8 cellular contexts compared by ENCODE assay signal in genomic region chr13:30864352-30865130, GRCh38. TPM values are rescaled to one million over a fixed set of nuclear protein-coding genes. Genes with fewer than 3 reads are reported as not detected.
DNase-seq lines count a peak whose midpoint lies in the region; ATAC-seq, FAIRE-seq and TF ChIP-seq lines count a peak whose summit lies in the region.

No MANE protein-coding gene starts in this region.

- H3K27me3 ChIP-seq in IMR-90 (ENCODE audit: control insufficient read depth, insufficient read depth, low read length) (no peaks in the 10 kb centered on the region), subcutaneous abdominal adipose tissue (ENCODE audit: control insufficient read depth in 5 of 5, insufficient read depth in 4 of 5, low read length in 5 of 5) (no peaks in the 10 kb centered on the region)

- DNase-seq in IMR-90 (peak; percentile 98), MCF 10A (ENCODE audit: unreplicated experiment) (no peak), kidney (no peak), anterior cingulate cortex (lab: John Stamatoyannopoulos, UW) (no peak), OCI-M1 (lab: John Stamatoyannopoulos, UW) (no peak), left colon (no peak), GM19239 (ENCODE audit: insufficient read length, low spot score) (no peak)

- 0% methylated on average over 2 of the region's 6 CpGs; no CpG with 5 or more reads in 1 of the 2 experiments for WGBS in IMR-90 (ENCODE audit: extremely low coverage in 2 of 2, insufficient read length in 1 of 2), 2 experiments

- H3K79me1 ChIP-seq in IMR-90 (ENCODE audit: low read depth in 1 of 2, low read length in 2 of 2), result peaks cover 0 to 7% of the 10 kb centered on the region in 2 experiments; a peak in 1 of 4 replicates

- CTCF ChIA-PET in IMR-90 (lab: Yijun Ruan, JAX) (interaction anchor here (0.6 to 2.1 kb wide), 14 partner anchors 9 to 357 kb away, joined by 3 to 15 read pairs (median 4); partner anchors contain the start of gene USPL1), MCF 10A (lab: Yijun Ruan, JAX) (interaction anchor here (0.6 to 5.4 kb wide), 27 partner anchors 8 to 928 kb away, joined by 3 to 49 read pairs (median 4); no protein-coding TSS in a partner anchor)

- H3K27ac ChIP-seq in IMR-90 (ENCODE audit: insufficient read depth, low read length) (peak overlapping the region; percentile 94), kidney (ENCODE audit: low read depth in 2 of 2, low read length in 2 of 2) (peak overlapping the region; percentile 33 to 46), subcutaneous abdominal adipose tissue (ENCODE audit: low read depth, low read length) (peak overlapping the region; percentile 84)

- H2BK120ac ChIP-seq in IMR-90 (ENCODE audit: low read depth, low read length), result peak overlapping the region; percentile 100

- no peaks in the 10 kb centered on the region for H3K36me3 Mint-ChIP-seq in MCF 10A (ENCODE audit: insufficient read depth, unreplicated experiment)

- H3K27me3 Mint-ChIP-seq in MCF 10A (ENCODE audit: insufficient read depth, unreplicated experiment), result no peaks in the 10 kb centered on the region

- H2BK20ac ChIP-seq in IMR-90 (ENCODE audit: low read depth, low read length), result peak overlapping the region; percentile 99

- peaks cover 37% of the 10 kb centered on the region for H3K4me1 Mint-ChIP-seq in MCF 10A (ENCODE audit: insufficient read depth, unreplicated experiment)

- intact Hi-C loops in IMR-90 (cut with micrococcal nuclease), result loop anchor here (1.0 to 10.0 kb wide), 10 partner anchors 58 to 730 kb away; partner anchors contain the start of genes HMGB1 and USPL1
- intact Hi-C loops in MCF 10A (cut with micrococcal nuclease), result loop anchor here (1.0 to 10.0 kb wide), 8 partner anchors 62 to 730 kb away; partner anchors contain the start of genes HMGB1 and USPL1
- intact Hi-C loops in kidney (cut with DNase I), result no loop called here
- intact Hi-C loops in left colon (cut with DNase I, micrococcal nuclease), result loop anchor here in 1 of 2 donors (10.0 kb wide), 1 partner anchor 190 kb away; no protein-coding TSS in a partner anchor

- H3K56ac ChIP-seq in IMR-90 (ENCODE audit: extremely low read depth, insufficient read depth, low read length), result peak overlapping the region; percentile 99

- H4K20me1 ChIP-seq in IMR-90 (ENCODE audit: insufficient read depth, low read length), result no peaks in the 10 kb centered on the region

- H3K9me3 ChIP-seq in IMR-90 (ENCODE audit: control insufficient read depth, insufficient read depth, low read length) (no peaks in the 10 kb centered on the region), kidney (ENCODE audit: control insufficient read depth in 1 of 2, low read length in 2 of 2) (no peaks in the 10 kb centered on the region), subcutaneous abdominal adipose tissue (ENCODE audit: control insufficient read depth in 5 of 5, low read length in 5 of 5) (no peaks in the 10 kb centered on the region)

- H3K4me3 Mint-ChIP-seq in MCF 10A (ENCODE audit: unreplicated experiment), result no peak overlapping the region

- no peaks in the 10 kb centered on the region for H3K9me3 Mint-ChIP-seq in MCF 10A (ENCODE audit: unreplicated experiment)

- peak overlapping the region; percentile 99 for H4K91ac ChIP-seq in IMR-90 (ENCODE audit: insufficient read depth, low read depth, low read length)

- peaks cover 30% of the 10 kb centered on the region for H3K9me1 ChIP-seq in IMR-90 (ENCODE audit: insufficient read depth, low read length)

- no peak for TF ChIP-seq CTCF in IMR-90 (conservative IDR thresholded peaks at IDR 0.05; ENCODE audit: low read depth, low read length)
- no peak for TF ChIP-seq CTCF in MCF 10A (IDR thresholded peaks at IDR 0.05; ENCODE audit: unreplicated experiment)
- no peak for TF ChIP-seq CTCF in kidney (IDR thresholded peaks at IDR 0.05; ENCODE audit: borderline replicate concordance, extremely low read depth, insufficient read depth)

- peak overlapping the region; percentile 100 for H3K18ac ChIP-seq in IMR-90 (ENCODE audit: low read depth, low read length)

- H2AFZ ChIP-seq in IMR-90 (replicated peaks; ENCODE audit: low read length, poor library complexity), result peak overlapping the region; percentile 77

- in situ Hi-C loops in IMR-90 (cut with MboI; ENCODE audit: low sequenced_read_pairs), result loop anchor here (10.0 kb wide), 1 partner anchor 190 kb away; no protein-coding TSS in a partner anchor

- peak overlapping the region; percentile 95 for H2AK5ac ChIP-seq in IMR-90 (ENCODE audit: low read depth, low read length)

- POLR2A ChIA-PET in IMR-90 (lab: Charles Lee; ENCODE audit: unreplicated experiment), result interaction anchor here (1.3 kb wide), 1 partner anchor 180 kb away, joined by 6 read pairs; no protein-coding TSS in a partner anchor
- POLR2A ChIA-PET in MCF 10A (lab: Yijun Ruan, JAX), result interaction anchor here (0.6 to 3.4 kb wide), 10 partner anchors 9 to 402 kb away, joined by 3 to 26 read pairs (median 4); partner anchors contain the start of gene USPL1

- H3K9ac ChIP-seq in IMR-90 (ENCODE audit: low read depth, low read length) (peak overlapping the region; percentile 94), kidney (ENCODE audit: low read length in 2 of 2) (no peak overlapping the region), subcutaneous abdominal adipose tissue (ENCODE audit: low read length in 5 of 5) (no peak overlapping the region)

- H3K4me3 ChIP-seq in IMR-90 (ENCODE audit: insufficient read depth, low read depth, low read length) (no peak overlapping the region), kidney (ENCODE audit: low read length in 2 of 2) (no peak overlapping the region), subcutaneous abdominal adipose tissue (ENCODE audit: low read depth in 1 of 5, low read length in 5 of 5) (no peak overlapping the region)

- H4K8ac ChIP-seq in IMR-90 (ENCODE audit: low read depth in 2 of 2, low read length in 2 of 2), result peak overlapping the region; percentile 81 to 99

- H2BK5ac ChIP-seq in IMR-90 (ENCODE audit: low read depth, low read length, poor library complexity, severe bottlenecking), result peak overlapping the region; percentile 95

- no peak for FAIRE-seq in kidney (lab: Jason Lieb, UNC)
- FAIRE-seq in GM19239 (lab: Jason Lieb, UNC), result no peak

- TF ChIP-seq RAD21 in IMR-90 (IDR thresholded peaks at IDR 0.05; ENCODE audit: low read length), result no peak

- ATAC-seq in IMR-90 (ENCODE audit: low read depth) (peak; percentile 48), left colon (no peak)

- H3K4ac ChIP-seq in IMR-90 (ENCODE audit: low read depth, low read length), result peak overlapping the region; percentile 99

- H4K5ac ChIP-seq in IMR-90 (ENCODE audit: low read depth, low read length), result peak overlapping the region; percentile 100

- no peaks in the 10 kb centered on the region for H3K36me3 ChIP-seq in IMR-90 (ENCODE audit: control insufficient read depth, insufficient read depth, low read length)
- H3K36me3 ChIP-seq in kidney (ENCODE audit: control insufficient read depth in 1 of 2, insufficient read depth in 2 of 2, low read length in 2 of 2), result no peaks in the 10 kb centered on the region
- no peaks in the 10 kb centered on the region for H3K36me3 ChIP-seq in subcutaneous abdominal adipose tissue (ENCODE audit: control insufficient read depth in 5 of 5, insufficient read depth in 5 of 5, low read length in 5 of 5)

- peak overlapping the region; percentile 97 for H2BK15ac ChIP-seq in IMR-90 (ENCODE audit: low read depth, low read length)

- H2AK9ac ChIP-seq in IMR-90 (replicated peaks; ENCODE audit: low read depth, low read length, poor library complexity), result peak overlapping the region; percentile 88

- H3K27ac Mint-ChIP-seq in MCF 10A (ENCODE audit: low read depth, unreplicated experiment), result peak overlapping the region; percentile 85

- dilution Hi-C loops in IMR-90 (cut with HindIII; ENCODE audit: low sequenced_read_pairs, unreplicated experiment), result no loop called here

- peak overlapping the region; percentile 99 for H3K23ac ChIP-seq in IMR-90 (ENCODE audit: low read depth, low read length)

- BruUV-seq in IMR-90 (replicated peaks; lab: Mats Ljungman, UMichigan) (no TSS peak), MCF 10A (replicated peaks; lab: Mats Ljungman, UMichigan) (no TSS peak)

- H3K4me1 ChIP-seq in IMR-90 (ENCODE audit: control insufficient read depth, insufficient read depth, low read length) (peaks cover 46% of the 10 kb centered on the region), kidney (ENCODE audit: control insufficient read depth in 1 of 2, insufficient read depth in 1 of 2, low read depth in 1 of 2, low read length in 2 of 2) (peaks cover 0 to 12% of the 10 kb centered on the region in 2 donors), subcutaneous abdominal adipose tissue (ENCODE audit: control insufficient read depth in 5 of 5, insufficient read depth in 5 of 5, low read length in 5 of 5) (peaks cover 2 to 64% (median 55%) of the 10 kb centered on the region in 5 donors)

- peak; percentile 14; the same call in 1 of the 2 replicates for TF ChIP-seq POLR2A in IMR-90 (IDR thresholded peaks at IDR 0.05; ENCODE audit: low read depth, low read length)

- peak overlapping the region; percentile 99 for H3K14ac ChIP-seq in IMR-90 (replicated peaks; ENCODE audit: low read depth, low read length)

- peak overlapping the region; percentile 79 for H3K4me2 ChIP-seq in IMR-90 (ENCODE audit: low read depth, low read length)

TF ChIP-seq in IMR-90, 13 proteins besides CTCF, POLR2A, EP300 and RAD21 (continues in another document):
- TF ChIP-seq RFX5 (IDR thresholded peaks at IDR 0.05; ENCODE audit: low read depth, low read length) (no peak), NFE2L2 (IDR thresholded peaks at IDR 0.05; ENCODE audit: low read depth, low read length) (no peak), FOS (IDR thresholded peaks at IDR 0.05; ENCODE audit: low read depth, low read length) (peak; percentile 50; the same call in 1 of the 2 replicates), MXI1 (IDR thresholded peaks at IDR 0.05; ENCODE audit: borderline replicate concordance, low read depth, low read length) (no peak), CHD1 (IDR thresholded peaks at IDR 0.05; ENCODE audit: low read depth, low read length) (no peak), CEBPB (IDR thresholded peaks at IDR 0.05; ENCODE audit: low read depth, low read length) (no peak), SMC3 (IDR thresholded peaks at IDR 0.05; ENCODE audit: low read depth, low read length) (peak; percentile 12; the same call in 1 of the 2 replicates), BHLHE40 (IDR thresholded peaks at IDR 0.05; ENCODE audit: low read depth, low read length) (0 out of 2 replicates have a peak, but pooled peaks have one; percentile 3), MAZ (IDR thresholded peaks at IDR 0.05; ENCODE audit: borderline replicate concordance, low read depth, low read length) (peak; percentile 25; the same call in 1 of the 2 replicates)

RNA-seq across cellular contexts. Expression of gene MEDAG, which starts 41.5 kb away (rescaled TPM):
- 0.28 and 0.36 TPM in 2 replicates for total RNA-seq in IMR-90 (2012; rRNA removed)
- 0.27 and 0.32 TPM in 2 replicates for polyA plus RNA-seq in IMR-90 (2012; rRNA removed)
- 0.50 and 0.54 TPM in 2 replicates for polyA plus RNA-seq in IMR-90 (2012; cell fraction: cytosol; rRNA removed)
- polyA plus RNA-seq in IMR-90 (2012; cell fraction: nucleus; rRNA removed; ENCODE audit: low replicate concordance), result 0.35 and 1.4 TPM in 2 replicates
- total RNA-seq in MCF 10A (2022), result not detected in 2 replicates
- 12.1 TPM for total RNA-seq in kidney
- 1.0 TPM for polyA plus RNA-seq in kidney (ENCODE audit: insufficient read depth, low read depth, low replicate concordance)
- total RNA-seq in left colon, result 1 to 10 TPM; 2.3 to 3.9 TPM

Comparison
In these comparisons a context has a peak if more than half of its experiments do, and no peak if none do; other contexts are left out.
1. H3K27ac ChIP-seq: peak in every context shown above with its lines; median percentile 94 in IMR-90; 84 in subcutaneous abdominal adipose tissue; 40 in kidney.